17 cellular contexts compared by ENCODE assay signal in genomic region chr22:36315325-36315724, GRCh38.
DNase-seq lines count a peak whose midpoint lies in the region; ATAC-seq and TF ChIP-seq lines count a peak whose summit lies in the region.
"Had no signal": no experiment of that assay in that cellular context is flagged by ENCODE, and none has a peak within 500 bp of the region (broad histone marks: within the 10 kb centered on the region; RNA-seq: fewer than 3 reads in every experiment).

No MANE protein-coding gene starts in this region.

- peak overlapping the region; percentile 10 for H3K27ac Mint-ChIP-seq in central memory CD8-positive, alpha-beta T cell (ENCODE audit: low read depth)
- peak overlapping the region; percentile 28 for H3K27ac Mint-ChIP-seq in osteocyte (ENCODE audit: unreplicated experiment)

- no peaks in the 10 kb centered on the region for H3K27me3 Mint-ChIP-seq in central memory CD8-positive, alpha-beta T cell
- H3K27me3 Mint-ChIP-seq in osteocyte (ENCODE audit: unreplicated experiment): no peaks in the 10 kb centered on the region

- TF ChIP-seq CTCF in AG04450 (IDR thresholded peaks at IDR 0.05; ENCODE audit: low read depth, low read length): no peak
- TF ChIP-seq CTCF in HEK293 (tag by site-specific recombination; IDR thresholded peaks at IDR 0.05): no peak
- TF ChIP-seq CTCF in osteocyte (IDR thresholded peaks at IDR 0.05): no peak

- H3K4me1 ChIP-seq in HEK293 (ENCODE audit: control insufficient read depth, insufficient read depth, low read length): no peaks in the 10 kb centered on the region
- H3K4me1 ChIP-seq: suprapubic skin had no signal

- H3K27ac ChIP-seq in AG04450 (ENCODE audit: low read depth, low read length) (peak overlapping the region; percentile 31), HEK293 (ENCODE audit: extremely low read depth, low read depth, low read length) (peak overlapping the region; percentile 16; the same call in 1 of the 2 replicates), substantia nigra (ENCODE audit: low read depth, low read length, poor library complexity, severe bottlenecking) (no peak overlapping the region)
- H3K27ac ChIP-seq: suprapubic skin had no signal

- DNase-seq in AG04450 (ENCODE audit: low read depth, low spot score) (no peak), osteocyte (ENCODE audit: extremely low spot score, unreplicated experiment) (no peak), H4 (ENCODE audit: low spot score) (no peak), substantia nigra (lab: John Stamatoyannopoulos, UW) (no peak)
- no peak for DNase-seq in central memory CD8-positive, alpha-beta T cell (ENCODE audit: low spot score in 2 of 2)
- no peak for DNase-seq in stimulated activated CD4-positive, alpha-beta T cell treated with anti-CD3 and anti-CD28 coated beads, Interleukin-4, amount 100 ng/mL, for 24 hours
- DNase-seq: activated gamma-delta T cell, DND-41, KG1, MV-4-11, NCI-H1930, NCI-H446 treated with DMSO at 0.1 percent for 48 hours, posterior cingulate gyrus, T1000 had no signal

- CTCF ChIA-PET in AG04450 (lab: Charles Lee): interaction anchor here (1.0 to 1.9 kb wide), 3 partner anchors 14 to 171 kb away, joined by 4 to 9 read pairs (median 5); no protein-coding TSS in a partner anchor
- CTCF ChIA-PET in HEK293 (lab: Yijun Ruan, JAX): interaction anchor here (0.7 to 6.3 kb wide), 4 partner anchors 14 to 171 kb away, joined by 3 to 38 read pairs (median 3); no protein-coding TSS in a partner anchor

- POLR2A ChIA-PET in AG04450 (lab: Yijun Ruan, JAX): interaction anchor here (0.6 to 0.9 kb wide), 2 partner anchors 9 to 105 kb away, joined by 3 to 5 read pairs; no protein-coding TSS in a partner anchor
- POLR2A ChIA-PET in HEK293 (lab: Yijun Ruan, JAX): interaction anchor here (1.2 to 1.3 kb wide), 2 partner anchors 10 to 14 kb away, joined by 3 read pairs; no protein-coding TSS in a partner anchor

- H3K9me3 ChIP-seq in AG04450 (ENCODE audit: control insufficient read depth, insufficient read depth, low read length) (no peaks in the 10 kb centered on the region), HEK293 (ENCODE audit: control insufficient read depth, insufficient read depth, low read depth, low read length) (no peaks in the 10 kb centered on the region)
- H3K9me3 ChIP-seq: suprapubic skin had no signal

- H3K27me3 ChIP-seq in AG04450 (ENCODE audit: control insufficient read depth, insufficient read depth, low read length): no peaks in the 10 kb centered on the region
- H3K27me3 ChIP-seq: suprapubic skin had no signal

- H3K4me1 Mint-ChIP-seq in central memory CD8-positive, alpha-beta T cell: no peaks in the 10 kb centered on the region
- H3K4me1 Mint-ChIP-seq in osteocyte (ENCODE audit: unreplicated experiment): peaks cover 4% of the 10 kb centered on the region

- H3K36me3 Mint-ChIP-seq in central memory CD8-positive, alpha-beta T cell (ENCODE audit: insufficient read depth): peaks cover 91% of the 10 kb centered on the region
- H3K36me3 Mint-ChIP-seq in osteocyte (ENCODE audit: unreplicated experiment): peaks cover 66% of the 10 kb centered on the region

- no peak for ATAC-seq in central memory CD8-positive, alpha-beta T cell (replicated peaks; ENCODE audit: extremely low read depth, poor library complexity, severe bottlenecking)

- no peak overlapping the region for H3K4me3 Mint-ChIP-seq in central memory CD8-positive, alpha-beta T cell
- H3K4me3 Mint-ChIP-seq in osteocyte (ENCODE audit: unreplicated experiment): no peak overlapping the region

- no peaks in the 10 kb centered on the region for H3K9me3 Mint-ChIP-seq in central memory CD8-positive, alpha-beta T cell
- no peaks in the 10 kb centered on the region for H3K9me3 Mint-ChIP-seq in osteocyte (ENCODE audit: unreplicated experiment)

- H3K36me3 ChIP-seq in HEK293 (ENCODE audit: control insufficient read depth in 2 of 2, insufficient read depth in 1 of 2, low read length in 2 of 2): peaks cover 30 to 90% of the 10 kb centered on the region in 2 experiments

- H3K4me3 ChIP-seq in AG04450 (ENCODE audit: low read depth, low read length) (no peak overlapping the region), HEK293 (ENCODE audit: low read depth, low read length) (no peak overlapping the region)
- H3K4me3 ChIP-seq: lung, suprapubic skin had no signal

TF ChIP-seq in HEK293, 187 proteins besides CTCF, POLR2A, EP300 and RAD21:
- TF ChIP-seq SP2 (tag by site-specific recombination; IDR thresholded peaks at IDR 0.05): no peak
- no peak for TF ChIP-seq ZNF488 (tag by site-specific recombination; IDR thresholded peaks at IDR 0.05)
- TF ChIP-seq ZBTB49 (tag by site-specific recombination; IDR thresholded peaks at IDR 0.05; ENCODE audit: low read depth): no peak
- no peak for TF ChIP-seq ZNF391 (tag by site-specific recombination; IDR thresholded peaks at IDR 0.05; ENCODE audit: borderline replicate concordance, low read depth)
- no peak for TF ChIP-seq ZBTB26 (tag by site-specific recombination; optimal IDR thresholded peaks at IDR 0.05)
- no peak for TF ChIP-seq GLI2 (tag by site-specific recombination; IDR thresholded peaks at IDR 0.05; ENCODE audit: borderline replicate concordance, low read depth)
- no peak for TF ChIP-seq ZNF555 (tag by site-specific recombination; conservative IDR thresholded peaks at IDR 0.05)
- TF ChIP-seq ZNF558 (tag by site-specific recombination; IDR thresholded peaks at IDR 0.05): no peak
- TF ChIP-seq ZNF292 (tag by site-specific recombination; IDR thresholded peaks at IDR 0.05; ENCODE audit: borderline replicate concordance, low read depth): no peak
- TF ChIP-seq ZNF561 (tag by site-specific recombination; IDR thresholded peaks at IDR 0.05; ENCODE audit: borderline replicate concordance): no peak
- TF ChIP-seq GLI4 (tag by site-specific recombination; IDR thresholded peaks at IDR 0.05): no peak
- TF ChIP-seq ZNF843 (tag by site-specific recombination; IDR thresholded peaks at IDR 0.05): no peak
- no peak for TF ChIP-seq ZNF239 (tag by site-specific recombination; IDR thresholded peaks at IDR 0.05)
